ENCODE assay signal across 1 cellular context in the genomic region with DNA sequence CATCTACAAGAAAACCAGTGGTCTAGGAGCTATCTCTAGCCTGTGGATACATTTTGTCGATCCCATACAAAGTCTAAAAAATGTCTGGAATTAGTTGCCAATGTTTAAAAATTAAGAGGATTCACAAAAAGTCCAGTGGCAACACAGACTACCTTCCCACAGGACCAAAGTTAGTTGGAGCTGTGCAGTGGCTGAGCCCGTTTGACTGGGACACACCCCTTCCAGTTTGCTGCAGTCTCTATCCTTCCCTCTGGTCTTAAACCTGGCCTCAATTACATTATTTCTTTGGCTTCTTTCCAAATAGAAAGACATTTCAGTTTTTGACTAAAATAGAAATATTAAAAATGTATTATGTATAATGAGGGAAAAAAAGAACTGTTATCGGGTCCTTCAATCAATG.
TF ChIP-seq lines count a peak whose summit lies in the region.

No MANE protein-coding gene starts in this region.

TF ChIP-seq in SK-N-SH treated with all-trans-retinoic acid at 6 μM for 48 hours, 23 proteins besides CTCF, POLR2A, EP300 and RAD21 (continued from another document):
- TF ChIP-seq ZFP3 (CRISPR knock-in tag; IDR thresholded peaks at IDR 0.05) = no peak
- no peak for TF ChIP-seq TOX (CRISPR knock-in tag; IDR thresholded peaks at IDR 0.05; ENCODE audit: borderline replicate concordance)
- no peak for TF ChIP-seq ARNTL (CRISPR knock-in tag; IDR thresholded peaks at IDR 0.05; ENCODE audit: borderline replicate concordance, low read depth)
- TF ChIP-seq BACH2 (CRISPR knock-in tag; IDR thresholded peaks at IDR 0.05; ENCODE audit: borderline replicate concordance) = no peak
- TF ChIP-seq, protein P1, sequence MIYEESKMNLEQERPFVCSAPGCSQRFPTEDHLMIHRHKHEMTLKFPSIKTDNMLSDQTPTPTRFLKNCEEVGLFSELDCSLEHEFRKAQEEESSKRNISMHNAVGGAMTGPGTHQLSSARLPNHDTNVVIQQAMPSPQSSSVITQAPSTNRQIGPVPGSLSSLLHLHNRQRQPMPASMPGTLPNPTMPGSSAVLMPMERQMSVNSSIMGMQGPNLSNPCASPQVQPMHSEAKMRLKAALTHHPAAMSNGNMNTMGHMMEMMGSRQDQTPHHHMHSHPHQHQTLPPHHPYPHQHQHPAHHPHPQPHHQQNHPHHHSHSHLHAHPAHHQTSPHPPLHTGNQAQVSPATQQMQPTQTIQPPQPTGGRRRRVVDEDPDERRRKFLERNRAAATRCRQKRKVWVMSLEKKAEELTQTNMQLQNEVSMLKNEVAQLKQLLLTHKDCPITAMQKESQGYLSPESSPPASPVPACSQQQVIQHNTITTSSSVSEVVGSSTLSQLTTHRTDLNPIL (CRISPR knock-in tag; IDR thresholded peaks at IDR 0.05; ENCODE audit: low read depth) = no peak
- TF ChIP-seq SNAI2 (CRISPR knock-in tag; IDR thresholded peaks at IDR 0.05) = no peak
- no peak for TF ChIP-seq ESRRG (CRISPR knock-in tag; IDR thresholded peaks at IDR 0.05)
- TF ChIP-seq GLIS3 (CRISPR knock-in tag; IDR thresholded peaks at IDR 0.05) = no peak
